In the genomic region with DNA sequence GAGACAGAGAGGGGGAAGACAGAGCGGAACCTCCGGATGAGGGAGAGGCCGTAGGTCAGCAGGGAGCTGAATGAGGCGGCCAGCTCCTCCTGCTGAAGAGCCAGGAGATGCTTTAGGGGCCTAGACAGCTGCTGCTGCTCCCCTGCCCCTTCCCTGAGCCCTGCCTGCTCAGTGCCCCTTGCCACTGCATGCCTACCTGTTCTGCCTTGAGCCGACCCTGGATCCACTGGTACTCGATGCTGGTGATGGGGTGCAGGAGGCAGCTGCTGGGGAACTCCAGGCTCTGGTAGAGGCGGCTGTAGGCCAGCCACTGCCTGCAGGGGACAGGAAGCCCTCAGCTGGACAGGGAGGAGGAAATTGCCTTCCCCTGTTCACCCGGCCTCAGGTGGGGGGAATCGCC, we compare ENCODE assay signal across 15 cellular contexts.
"Had no signal": no experiment of that assay in that cellular context is flagged by ENCODE, and none has a peak within 500 bp of the region (broad histone marks: within the 10 kb centered on the region; RNA-seq: fewer than 3 reads in every experiment).

No MANE protein-coding gene starts in this region.

- DNase-seq: cortex of kidney; dorsolateral prefrontal cortex; effector CD8-positive, alpha-beta T cell; heart left ventricle; hippocampal formation; kidney glomerular epithelial cell; naive thymus-derived CD8-positive, alpha-beta T cell; posterior cingulate gyrus; sigmoid colon; stimulated activated CD4-positive, alpha-beta T cell treated with anti-CD3 and anti-CD28 coated beads, Interleukin-2, amount 100 ng/mL, for 24 hours; stimulated activated CD4-positive, alpha-beta T cell treated with anti-CD3 and anti-CD28 coated beads, Interleukin-4, amount 100 ng/mL, for 4 hours; stimulated activated naive CD4-positive, alpha-beta T cell; trophoblast cell had no signal

- H3K27me3 Mint-ChIP-seq: naive thymus-derived CD8-positive, alpha-beta T cell had no signal

- H3K27ac ChIP-seq: dorsolateral prefrontal cortex, heart left ventricle, sigmoid colon, skin epidermis had no signal

- H3K27me3 ChIP-seq: dorsolateral prefrontal cortex, heart left ventricle, sigmoid colon had no signal

- H3K9me3 ChIP-seq: heart left ventricle, sigmoid colon had no signal

- H3K4me3 Mint-ChIP-seq: naive thymus-derived CD8-positive, alpha-beta T cell had no signal

- H3K9me3 Mint-ChIP-seq: naive thymus-derived CD8-positive, alpha-beta T cell had no signal

- H3K4me3 ChIP-seq: dorsolateral prefrontal cortex, heart left ventricle, sigmoid colon, skin epidermis had no signal

- ATAC-seq: esophagus mucosa; heart left ventricle; naive thymus-derived CD8-positive, alpha-beta T cell had no signal
